2 cellular contexts compared by ENCODE assay signal in the genomic region with DNA sequence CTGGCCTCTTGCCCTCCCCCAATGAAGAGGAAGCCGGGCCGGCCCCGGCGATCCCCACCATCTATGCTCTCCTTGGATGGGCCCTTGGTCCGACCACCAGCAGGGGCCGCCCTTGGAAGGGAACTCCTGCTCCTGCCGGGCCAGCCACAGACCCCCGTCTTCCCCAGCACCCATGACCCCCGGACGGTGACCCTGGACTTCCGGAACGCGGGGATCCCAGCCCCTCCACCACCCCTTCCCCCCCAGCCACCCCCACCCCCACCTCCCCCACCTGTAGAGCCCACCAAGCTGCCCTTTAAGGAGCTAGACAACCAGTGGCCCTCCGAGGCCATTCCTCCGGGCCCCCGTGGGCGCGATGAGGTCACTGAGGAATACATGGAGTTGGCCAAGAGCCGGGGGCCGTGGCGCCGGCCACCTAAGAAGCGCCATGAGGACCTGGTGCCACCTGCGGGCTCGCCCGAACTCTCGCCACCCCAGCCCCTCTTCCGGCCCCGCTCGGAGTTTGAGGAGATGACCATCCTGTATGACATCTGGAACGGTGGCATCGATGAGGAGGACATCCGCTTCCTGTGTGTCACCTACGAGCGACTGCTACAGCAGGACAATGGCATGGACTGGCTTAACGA.
TF ChIP-seq lines count a peak whose summit lies in the region.

No MANE protein-coding gene starts in this region.

TF ChIP-seq in GM23338, 12 proteins besides CTCF, POLR2A, EP300 and RAD21 (continues in another document):
- TF ChIP-seq EZH2 (IDR thresholded peaks at IDR 0.05; ENCODE audit: low read depth, unreplicated experiment), result no peak
- no peak for TF ChIP-seq JUNB (IDR thresholded peaks at IDR 0.05; ENCODE audit: unreplicated experiment)
- TF ChIP-seq EZH2phosphoT487 (IDR thresholded peaks at IDR 0.05; ENCODE audit: unreplicated experiment), result no peak
- no peak for TF ChIP-seq NANOG (IDR thresholded peaks at IDR 0.05; ENCODE audit: borderline replicate concordance)
- no peak for TF ChIP-seq ZNF331 (CRISPR knock-in tag; IDR thresholded peaks at IDR 0.05; ENCODE audit: low read depth)
- TF ChIP-seq, protein P1, sequence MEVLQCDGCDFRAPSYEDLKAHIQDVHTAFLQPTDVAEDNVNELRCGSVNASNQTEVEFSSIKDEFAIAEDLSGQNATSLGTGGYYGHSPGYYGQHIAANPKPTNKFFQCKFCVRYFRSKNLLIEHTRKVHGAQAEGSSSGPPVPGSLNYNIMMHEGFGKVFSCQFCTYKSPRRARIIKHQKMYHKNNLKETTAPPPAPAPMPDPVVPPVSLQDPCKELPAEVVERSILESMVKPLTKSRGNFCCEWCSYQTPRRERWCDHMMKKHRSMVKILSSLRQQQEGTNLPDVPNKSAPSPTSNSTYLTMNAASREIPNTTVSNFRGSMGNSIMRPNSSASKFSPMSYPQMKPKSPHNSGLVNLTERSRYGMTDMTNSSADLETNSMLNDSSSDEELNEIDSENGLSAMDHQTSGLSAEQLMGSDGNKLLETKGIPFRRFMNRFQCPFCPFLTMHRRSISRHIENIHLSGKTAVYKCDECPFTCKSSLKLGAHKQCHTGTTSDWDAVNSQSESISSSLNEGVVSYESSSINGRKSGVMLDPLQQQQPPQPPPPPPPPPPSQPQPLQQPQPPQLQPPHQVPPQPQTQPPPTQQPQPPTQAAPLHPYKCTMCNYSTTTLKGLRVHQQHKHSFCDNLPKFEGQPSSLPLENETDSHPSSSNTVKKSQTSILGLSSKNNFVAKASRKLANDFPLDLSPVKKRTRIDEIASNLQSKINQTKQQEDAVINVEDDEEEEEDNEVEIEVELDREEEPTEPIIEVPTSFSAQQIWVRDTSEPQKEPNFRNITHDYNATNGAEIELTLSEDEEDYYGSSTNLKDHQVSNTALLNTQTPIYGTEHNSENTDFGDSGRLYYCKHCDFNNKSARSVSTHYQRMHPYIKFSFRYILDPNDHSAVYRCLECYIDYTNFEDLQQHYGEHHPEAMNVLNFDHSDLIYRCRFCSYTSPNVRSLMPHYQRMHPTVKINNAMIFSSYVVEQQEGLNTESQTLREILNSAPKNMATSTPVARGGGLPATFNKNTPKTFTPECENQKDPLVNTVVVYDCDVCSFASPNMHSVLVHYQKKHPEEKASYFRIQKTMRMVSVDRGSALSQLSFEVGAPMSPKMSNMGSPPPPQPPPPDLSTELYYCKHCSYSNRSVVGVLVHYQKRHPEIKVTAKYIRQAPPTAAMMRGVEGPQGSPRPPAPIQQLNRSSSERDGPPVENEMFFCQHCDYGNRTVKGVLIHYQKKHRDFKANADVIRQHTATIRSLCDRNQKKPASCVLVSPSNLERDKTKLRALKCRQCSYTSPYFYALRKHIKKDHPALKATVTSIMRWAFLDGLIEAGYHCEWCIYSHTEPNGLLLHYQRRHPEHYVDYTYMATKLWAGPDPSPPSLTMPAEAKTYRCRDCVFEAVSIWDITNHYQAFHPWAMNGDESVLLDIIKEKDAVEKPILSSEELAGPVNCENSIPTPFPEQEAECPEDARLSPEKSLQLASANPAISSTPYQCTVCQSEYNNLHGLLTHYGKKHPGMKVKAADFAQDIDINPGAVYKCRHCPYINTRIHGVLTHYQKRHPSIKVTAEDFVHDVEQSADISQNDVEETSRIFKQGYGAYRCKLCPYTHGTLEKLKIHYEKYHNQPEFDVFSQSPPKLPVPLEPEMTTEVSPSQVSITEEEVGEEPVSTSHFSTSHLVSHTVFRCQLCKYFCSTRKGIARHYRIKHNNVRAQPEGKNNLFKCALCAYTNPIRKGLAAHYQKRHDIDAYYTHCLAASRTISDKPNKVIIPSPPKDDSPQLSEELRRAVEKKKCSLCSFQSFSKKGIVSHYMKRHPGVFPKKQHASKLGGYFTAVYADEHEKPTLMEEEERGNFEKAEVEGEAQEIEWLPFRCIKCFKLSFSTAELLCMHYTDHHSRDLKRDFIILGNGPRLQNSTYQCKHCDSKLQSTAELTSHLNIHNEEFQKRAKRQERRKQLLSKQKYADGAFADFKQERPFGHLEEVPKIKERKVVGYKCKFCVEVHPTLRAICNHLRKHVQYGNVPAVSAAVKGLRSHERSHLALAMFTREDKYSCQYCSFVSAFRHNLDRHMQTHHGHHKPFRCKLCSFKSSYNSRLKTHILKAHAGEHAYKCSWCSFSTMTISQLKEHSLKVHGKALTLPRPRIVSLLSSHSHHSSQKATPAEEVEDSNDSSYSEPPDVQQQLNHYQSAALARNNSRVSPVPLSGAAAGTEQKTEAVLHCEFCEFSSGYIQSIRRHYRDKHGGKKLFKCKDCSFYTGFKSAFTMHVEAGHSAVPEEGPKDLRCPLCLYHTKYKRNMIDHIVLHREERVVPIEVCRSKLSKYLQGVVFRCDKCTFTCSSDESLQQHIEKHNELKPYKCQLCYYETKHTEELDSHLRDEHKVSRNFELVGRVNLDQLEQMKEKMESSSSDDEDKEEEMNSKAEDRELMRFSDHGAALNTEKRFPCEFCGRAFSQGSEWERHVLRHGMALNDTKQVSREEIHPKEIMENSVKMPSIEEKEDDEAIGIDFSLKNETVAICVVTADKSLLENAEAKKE (CRISPR knock-in tag; IDR thresholded peaks at IDR 0.05), result no peak
- no peak for TF ChIP-seq STAT1 (IDR thresholded peaks at IDR 0.05; ENCODE audit: unreplicated experiment)
- TF ChIP-seq, protein P2, sequence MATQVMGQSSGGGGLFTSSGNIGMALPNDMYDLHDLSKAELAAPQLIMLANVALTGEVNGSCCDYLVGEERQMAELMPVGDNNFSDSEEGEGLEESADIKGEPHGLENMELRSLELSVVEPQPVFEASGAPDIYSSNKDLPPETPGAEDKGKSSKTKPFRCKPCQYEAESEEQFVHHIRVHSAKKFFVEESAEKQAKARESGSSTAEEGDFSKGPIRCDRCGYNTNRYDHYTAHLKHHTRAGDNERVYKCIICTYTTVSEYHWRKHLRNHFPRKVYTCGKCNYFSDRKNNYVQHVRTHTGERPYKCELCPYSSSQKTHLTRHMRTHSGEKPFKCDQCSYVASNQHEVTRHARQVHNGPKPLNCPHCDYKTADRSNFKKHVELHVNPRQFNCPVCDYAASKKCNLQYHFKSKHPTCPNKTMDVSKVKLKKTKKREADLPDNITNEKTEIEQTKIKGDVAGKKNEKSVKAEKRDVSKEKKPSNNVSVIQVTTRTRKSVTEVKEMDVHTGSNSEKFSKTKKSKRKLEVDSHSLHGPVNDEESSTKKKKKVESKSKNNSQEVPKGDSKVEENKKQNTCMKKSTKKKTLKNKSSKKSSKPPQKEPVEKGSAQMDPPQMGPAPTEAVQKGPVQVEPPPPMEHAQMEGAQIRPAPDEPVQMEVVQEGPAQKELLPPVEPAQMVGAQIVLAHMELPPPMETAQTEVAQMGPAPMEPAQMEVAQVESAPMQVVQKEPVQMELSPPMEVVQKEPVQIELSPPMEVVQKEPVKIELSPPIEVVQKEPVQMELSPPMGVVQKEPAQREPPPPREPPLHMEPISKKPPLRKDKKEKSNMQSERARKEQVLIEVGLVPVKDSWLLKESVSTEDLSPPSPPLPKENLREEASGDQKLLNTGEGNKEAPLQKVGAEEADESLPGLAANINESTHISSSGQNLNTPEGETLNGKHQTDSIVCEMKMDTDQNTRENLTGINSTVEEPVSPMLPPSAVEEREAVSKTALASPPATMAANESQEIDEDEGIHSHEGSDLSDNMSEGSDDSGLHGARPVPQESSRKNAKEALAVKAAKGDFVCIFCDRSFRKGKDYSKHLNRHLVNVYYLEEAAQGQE (IDR thresholded peaks at IDR 0.05; ENCODE audit: unreplicated experiment), result no peak
- TF ChIP-seq POLR2AphosphoS5 (IDR thresholded peaks at IDR 0.05; ENCODE audit: low read depth), result no peak
- TF ChIP-seq ZNF114 (CRISPR knock-in tag; IDR thresholded peaks at IDR 0.05), result no peak

TF ChIP-seq in HepG2, 621 proteins besides CTCF, POLR2A, EP300 and RAD21:
- TF ChIP-seq STAG1 (CRISPR knock-in tag; IDR thresholded peaks at IDR 0.05) (peak; percentile 61), PHF5A (CRISPR knock-in tag; IDR thresholded peaks at IDR 0.05; ENCODE audit: low read depth, unreplicated experiment) (no peak), ZNF552 (CRISPR knock-in tag; IDR thresholded peaks at IDR 0.05; ENCODE audit: borderline replicate concordance) (no peak), ZNF296 (CRISPR knock-in tag; conservative IDR thresholded peaks at IDR 0.05) (no peak), RBM39 (IDR thresholded peaks at IDR 0.05; ENCODE audit: low read depth, low read length, poor library complexity, severe bottlenecking) (no peak)
